ENCODE assay signal across 8 cellular contexts in genomic region chr1:194209920-194210319, GRCh38.
"Had no signal": no experiment of that assay in that cellular context is flagged by ENCODE, and none has a peak within 500 bp of the region (broad histone marks: within the 10 kb centered on the region; RNA-seq: fewer than 3 reads in every experiment).

No MANE protein-coding gene starts in this region.

- FAIRE-seq: H1, H54, HTR-8/SVneo, K562 had no signal

- ATAC-seq: GM23338, K562 had no signal

- H3K4me2 ChIP-seq: GM23338 had no signal

- H3K4me3 ChIP-seq: GM23338, K562 had no signal

- H2AFZ ChIP-seq: GM23338 had no signal

- DNase-seq: H9, HCEC 1CT, KG1 had no signal
